ENCODE assay signal across 26 cellular contexts in the genomic region with DNA sequence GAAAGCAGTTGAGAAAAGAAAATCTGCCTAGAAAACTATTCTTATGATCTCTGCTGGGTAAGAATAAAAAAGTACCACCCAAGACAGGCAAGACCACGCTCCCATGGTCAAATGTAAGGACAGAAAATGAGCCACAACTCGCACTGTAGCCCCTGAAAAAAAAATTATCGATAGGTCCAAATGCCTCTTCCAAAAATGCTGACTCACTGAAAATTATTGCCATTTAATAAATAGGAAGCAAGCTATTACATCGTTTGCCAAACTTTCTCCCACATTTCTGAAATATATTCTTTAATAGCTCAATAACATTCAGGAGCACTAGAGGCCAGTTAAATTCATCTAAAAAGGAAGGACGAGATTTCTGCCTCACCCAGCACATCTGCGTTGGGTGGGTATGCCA.
"Had no signal": no experiment of that assay in that cellular context is flagged by ENCODE, and none has a peak within 500 bp of the region (broad histone marks: within the 10 kb centered on the region; RNA-seq: fewer than 3 reads in every experiment).

No MANE protein-coding gene starts in this region.

- H3K4me1 Mint-ChIP-seq: activated CD4-positive, alpha-beta T cell treated with anti-CD3 and anti-CD28 coated beads for 36 hours; activated CD4-positive, alpha-beta T cell treated with anti-CD3 and anti-CD28 coated beads, Interleukin-2, amount 10 ng/mL, durations not matched to agents 24 days and 14 days; activated CD8-positive, alpha-beta memory T cell treated with anti-CD3 and anti-CD28 coated beads, Interleukin-2, amount 10 ng/mL, durations not matched to agents 7 days and 5 days; activated naive CD4-positive, alpha-beta T cell treated with anti-CD3 and anti-CD28 coated beads, Interleukin-2, amount 50 U/mL, for 24 hours; activated naive CD8-positive, alpha-beta T cell treated with anti-CD3 and anti-CD28 coated beads for 36 hours; activated naive CD8-positive, alpha-beta T cell treated with anti-CD3 and anti-CD28 coated beads, Interleukin-2, amount 50 U/mL, for 24 hours had no signal

- H3K27me3 ChIP-seq: adrenal gland, body of pancreas, colonic mucosa had no signal

- H3K27ac ChIP-seq: adrenal gland, body of pancreas, colonic mucosa had no signal

- H3K36me3 Mint-ChIP-seq: activated CD4-positive, alpha-beta memory T cell treated with anti-CD3 and anti-CD28 coated beads for 36 hours; activated CD8-positive, alpha-beta memory T cell treated with anti-CD3 and anti-CD28 coated beads, Interleukin-2, amount 10 ng/mL, durations not matched to agents 7 days and 5 days; activated naive CD4-positive, alpha-beta T cell treated with anti-CD3 and anti-CD28 coated beads, Interleukin-2, amount 50 U/mL, for 24 hours; activated naive CD8-positive, alpha-beta T cell treated with anti-CD3 and anti-CD28 coated beads for 36 hours had no signal

- H3K27ac Mint-ChIP-seq: activated CD4-positive, alpha-beta memory T cell treated with anti-CD3 and anti-CD28 coated beads for 36 hours; activated CD4-positive, alpha-beta T cell treated with anti-CD3 and anti-CD28 coated beads for 36 hours; activated CD4-positive, alpha-beta T cell treated with anti-CD3 and anti-CD28 coated beads, Interleukin-2, amount 10 ng/mL, durations not matched to agents 24 days and 14 days; activated CD8-positive, alpha-beta memory T cell treated with anti-CD3 and anti-CD28 coated beads, Interleukin-2, amount 10 ng/mL, durations not matched to agents 7 days and 5 days; activated CD8-positive, alpha-beta T cell treated with anti-CD3 and anti-CD28 coated beads, Interleukin-2, amount 10 ng/mL, durations not matched to agents 7 days and 5 days; activated naive CD4-positive, alpha-beta T cell treated with anti-CD3 and anti-CD28 coated beads for 36 hours; activated naive CD4-positive, alpha-beta T cell treated with anti-CD3 and anti-CD28 coated beads, Interleukin-2, amount 50 U/mL, for 24 hours; activated naive CD8-positive, alpha-beta T cell treated with anti-CD3 and anti-CD28 coated beads for 36 hours; activated naive CD8-positive, alpha-beta T cell treated with anti-CD3 and anti-CD28 coated beads, Interleukin-2, amount 50 U/mL, for 24 hours; activated T-helper 1 cell treated with anti-CD3 and anti-CD28 coated beads, Interleukin-12 subunit alpha, Interleukin-12 subunit beta, Interleukin-2, Interleukin-4 antibody, amounts not matched to agents 30 ng/mL and 10 ng/mL and 1 ng/mL, durations not matched to agents 14 hours and 24 hours and 36 hours; activated T-helper 2 cell treated with anti-CD3 and anti-CD28 coated beads, Interferon-gamma antibody, Interleukin-2, Interleukin-4, amounts not matched to agents 10 μg/mL and 5 μg/mL and 100 μg/mL, durations not matched to agents 14 hours and 24 hours and 36 hours had no signal

- ATAC-seq: activated CD4-positive, alpha-beta T cell treated with anti-CD3 and anti-CD28 coated beads for 36 hours; activated CD8-positive, alpha-beta memory T cell treated with anti-CD3 and anti-CD28 coated beads, Interleukin-2, amount 10 ng/mL, durations not matched to agents 7 days and 5 days; activated CD8-positive, alpha-beta T cell treated with anti-CD3 and anti-CD28 coated beads, Interleukin-2, amount 10 ng/mL, durations not matched to agents 7 days and 5 days; activated naive CD8-positive, alpha-beta T cell treated with anti-CD3 and anti-CD28 coated beads, Interleukin-2, amount 50 U/mL, for 24 hours; body of pancreas; esophagus mucosa had no signal

- H3K9me3 ChIP-seq: adrenal gland, body of pancreas, colonic mucosa had no signal

- H3K4me3 ChIP-seq: adrenal gland, body of pancreas, colonic mucosa had no signal

- DNase-seq: activated CD4-positive, alpha-beta memory T cell treated with anti-CD3 and anti-CD28 coated beads for 36 hours; activated CD4-positive, alpha-beta T cell treated with anti-CD3 and anti-CD28 coated beads for 36 hours; activated CD4-positive, alpha-beta T cell treated with anti-CD3 and anti-CD28 coated beads, Interleukin-2, amount 10 ng/mL, durations not matched to agents 24 days and 14 days; activated CD4-positive, CD25-positive, alpha-beta regulatory T cell; activated CD4-positive, CD25-positive, alpha-beta regulatory T cell treated with anti-CD3 and anti-CD28 coated beads, Interleukin-2, amount 50 U/mL, for 72 hours; activated CD8-positive, alpha-beta memory T cell treated with anti-CD3 and anti-CD28 coated beads, Interleukin-2, amount 10 ng/mL, durations not matched to agents 7 days and 5 days; activated CD8-positive, alpha-beta memory T cell treated with anti-CD3 and anti-CD28 coated beads, Interleukin-2, amount 50 U/mL, for 4 hours; activated CD8-positive, alpha-beta T cell treated with anti-CD3 and anti-CD28 coated beads, Interleukin-2, amount 10 ng/mL, durations not matched to agents 7 days and 5 days; activated effector memory CD4-positive, alpha-beta T cell treated with anti-CD3 and anti-CD28 coated beads, Interleukin-2, amount 50 U/mL, for 16 hours; activated naive CD4-positive, alpha-beta T cell treated with anti-CD3 and anti-CD28 coated beads for 36 hours; activated naive CD8-positive, alpha-beta T cell treated with anti-CD3 and anti-CD28 coated beads for 36 hours; activated naive CD8-positive, alpha-beta T cell treated with anti-CD3 and anti-CD28 coated beads, Interleukin-2, amount 50 U/mL, for 24 hours; activated T-cell treated with anti-CD3 and anti-CD28 coated beads, Interleukin-2, amount 50 U/mL, for 1 hour; activated T-cell treated with anti-CD3 and anti-CD28 coated beads, Interleukin-2, amount 50 U/mL, for 48 hours; adrenal gland; amygdala; aorta; body of pancreas; colonic mucosa; effector CD8-positive, alpha-beta T cell; foreskin fibroblast; T-helper 2 cell had no signal

- H3K4me1 ChIP-seq: adrenal gland, body of pancreas, colonic mucosa had no signal

- H3K36me3 ChIP-seq: adrenal gland, colonic mucosa had no signal

- H3K9me3 Mint-ChIP-seq: activated CD4-positive, alpha-beta memory T cell treated with anti-CD3 and anti-CD28 coated beads for 36 hours; activated CD4-positive, alpha-beta T cell treated with anti-CD3 and anti-CD28 coated beads, Interleukin-2, amount 10 ng/mL, durations not matched to agents 24 days and 14 days; activated naive CD4-positive, alpha-beta T cell treated with anti-CD3 and anti-CD28 coated beads for 36 hours; activated naive CD4-positive, alpha-beta T cell treated with anti-CD3 and anti-CD28 coated beads, Interleukin-2, amount 50 U/mL, for 24 hours; activated naive CD8-positive, alpha-beta T cell treated with anti-CD3 and anti-CD28 coated beads for 36 hours; activated naive CD8-positive, alpha-beta T cell treated with anti-CD3 and anti-CD28 coated beads, Interleukin-2, amount 50 U/mL, for 24 hours; activated T-helper 1 cell treated with anti-CD3 and anti-CD28 coated beads, Interleukin-12 subunit alpha, Interleukin-12 subunit beta, Interleukin-2, Interleukin-4 antibody, amounts not matched to agents 30 ng/mL and 10 ng/mL and 1 ng/mL, durations not matched to agents 14 hours and 24 hours and 36 hours; activated T-helper 2 cell treated with anti-CD3 and anti-CD28 coated beads, Interferon-gamma antibody, Interleukin-2, Interleukin-4, amounts not matched to agents 10 μg/mL and 5 μg/mL and 100 μg/mL, durations not matched to agents 14 hours and 24 hours and 36 hours had no signal

- H3K4me3 Mint-ChIP-seq: activated CD4-positive, alpha-beta memory T cell treated with anti-CD3 and anti-CD28 coated beads for 36 hours; activated CD4-positive, alpha-beta T cell treated with anti-CD3 and anti-CD28 coated beads for 36 hours; activated CD4-positive, alpha-beta T cell treated with anti-CD3 and anti-CD28 coated beads, Interleukin-2, amount 10 ng/mL, durations not matched to agents 24 days and 14 days; activated CD8-positive, alpha-beta memory T cell treated with anti-CD3 and anti-CD28 coated beads, Interleukin-2, amount 10 ng/mL, durations not matched to agents 7 days and 5 days; activated CD8-positive, alpha-beta T cell treated with anti-CD3 and anti-CD28 coated beads, Interleukin-2, amount 10 ng/mL, durations not matched to agents 7 days and 5 days; activated naive CD4-positive, alpha-beta T cell treated with anti-CD3 and anti-CD28 coated beads for 36 hours; activated naive CD4-positive, alpha-beta T cell treated with anti-CD3 and anti-CD28 coated beads, Interleukin-2, amount 50 U/mL, for 24 hours; activated naive CD8-positive, alpha-beta T cell treated with anti-CD3 and anti-CD28 coated beads for 36 hours; activated naive CD8-positive, alpha-beta T cell treated with anti-CD3 and anti-CD28 coated beads, Interleukin-2, amount 50 U/mL, for 24 hours; activated T-helper 1 cell treated with anti-CD3 and anti-CD28 coated beads, Interleukin-12 subunit alpha, Interleukin-12 subunit beta, Interleukin-2, Interleukin-4 antibody, amounts not matched to agents 30 ng/mL and 10 ng/mL and 1 ng/mL, durations not matched to agents 14 hours and 24 hours and 36 hours had no signal
